18 cellular contexts compared by ENCODE assay signal in genomic region chr6:24554474-24554873, GRCh38. TPM values are rescaled to one million over a fixed set of nuclear protein-coding genes. Genes with fewer than 3 reads are reported as not detected.
DNase-seq lines count a peak whose midpoint lies in the region; ATAC-seq and TF ChIP-seq lines count a peak whose summit lies in the region.
"Had no signal": no experiment of that assay in that cellular context is flagged by ENCODE, and none has a peak within 500 bp of the region (broad histone marks: within the 10 kb centered on the region; RNA-seq: fewer than 3 reads in every experiment).

No MANE protein-coding gene starts in this region.

- intact Hi-C loops in natural killer cell (cut with micrococcal nuclease), result no loop called here

- no peaks in the 10 kb centered on the region for H3K4me1 Mint-ChIP-seq in natural killer cell

- H3K36me3 Mint-ChIP-seq in natural killer cell, result no peaks in the 10 kb centered on the region

- ATAC-seq in GM18858 (IDR thresholded peaks at IDR 0.05; ENCODE audit: unreplicated experiment) (peak; percentile 71), HG02884 (IDR thresholded peaks at IDR 0.05; ENCODE audit: unreplicated experiment) (peak; percentile 90), natural killer cell (no peak), GM21367 (IDR thresholded peaks at IDR 0.05; ENCODE audit: unreplicated experiment) (no peak)

- H3K36me3 ChIP-seq in GM06990 (ENCODE audit: control insufficient read depth, insufficient read depth, low read length) (no peaks in the 10 kb centered on the region), MM.1S (replicated peaks; ENCODE audit: insufficient read depth, low read length) (no peaks in the 10 kb centered on the region)

- no peaks in the 10 kb centered on the region for H3F3A ChIP-seq in MM.1S (ENCODE audit: insufficient read depth, low read length)

- H3K9me3 Mint-ChIP-seq in natural killer cell, result no peaks in the 10 kb centered on the region

- no peak for TF ChIP-seq CTCF in GM06990 (IDR thresholded peaks at IDR 0.05; ENCODE audit: insufficient read depth, low read length, poor library complexity, severe bottlenecking)
- no peak for TF ChIP-seq CTCF in MM.1S (IDR thresholded peaks at IDR 0.05; ENCODE audit: low read length)
- no peak for TF ChIP-seq CTCF in natural killer cell (IDR thresholded peaks at IDR 0.05)

- peak overlapping the region; percentile 60; the same call in 1 of the 2 replicates for H3K27ac ChIP-seq in MM.1S (ENCODE audit: low read length)
- H3K27ac ChIP-seq: SK-N-MC had no signal

- H3K4me1 ChIP-seq in MM.1S (ENCODE audit: low read length), result peaks cover 15% of the 10 kb centered on the region

- no peaks in the 10 kb centered on the region for H3K9me2 ChIP-seq in MM.1S (replicated peaks; ENCODE audit: insufficient read depth, low read length)

- H3K9ac ChIP-seq in MM.1S (ENCODE audit: low read length), result no peak overlapping the region

- H4K20me1 ChIP-seq in MM.1S (ENCODE audit: insufficient read depth, low read length), result no peaks in the 10 kb centered on the region

- H3K4me3 Mint-ChIP-seq in natural killer cell, result no peak overlapping the region

- H3K4me3 ChIP-seq in GM06990 (replicated peaks; ENCODE audit: low read depth, low read length), result no peak overlapping the region
- H3K4me3 ChIP-seq in MM.1S (ENCODE audit: low read length), result no peak overlapping the region
- H3K4me3 ChIP-seq: SK-N-MC had no signal

- no peaks in the 10 kb centered on the region for H3K9me3 ChIP-seq in MM.1S (replicated peaks; ENCODE audit: insufficient read depth, low read length)

- no peak overlapping the region for H3K27ac Mint-ChIP-seq in natural killer cell

- no peaks in the 10 kb centered on the region for H3K27me3 ChIP-seq in GM06990 (replicated peaks; ENCODE audit: control insufficient read depth, insufficient read depth, low read length)
- H3K27me3 ChIP-seq in MM.1S (replicated peaks; ENCODE audit: insufficient read depth, low read length), result no peaks in the 10 kb centered on the region

- H3K79me2 ChIP-seq in MM.1S (ENCODE audit: low read length), result no peaks in the 10 kb centered on the region

- peak overlapping the region; percentile 55; the same call in 1 of the 2 replicates for H3K4me2 ChIP-seq in MM.1S (ENCODE audit: low read depth, low read length)

- peaks cover 9 to 12% of the 10 kb centered on the region in 2 donors for H3K27me3 Mint-ChIP-seq in natural killer cell (ENCODE audit: low read depth in 2 of 2)

- no peak overlapping the region; the same call in 1 of the 2 replicates for H2AFZ ChIP-seq in MM.1S (ENCODE audit: low read length)

- DNase-seq in GM06990 (ENCODE audit: extremely low read depth, insufficient read length) (peak; percentile 20), MM.1S (peak; percentile 48), DMS79 (lab: John Stamatoyannopoulos, UW) (no peak), natural killer cell (no peak)
- DNase-seq in activated T-cell treated with anti-CD3 and anti-CD28 coated beads, Interleukin-2, amount 50 U/mL, for 48 hours, result no peak
- DNase-seq: C1 segment of cervical spinal cord, GDM1, IMR-90, Kasumi-1, NCI-H1105, NCI-H2029, NCI-H2227 treated with DMSO at 0.1 percent for 48 hours, NCI-H524, Right ventricle myocardium superior had no signal

RNA-seq across cellular contexts. Expression of gene ALDH5A1, which starts 59.7 kb away (rescaled TPM):
- total RNA-seq in natural killer cell, result 1 to 10 TPM; 4.8 to 7.5 (median 6.8) TPM

Comparison
In these comparisons a context has a peak if more than half of its experiments do, and no peak if none do; other contexts are left out.
1. DNase-seq: peak in GM06990 (single experiment) and MM.1S (single experiment); none in activated T-cell treated with anti-CD3 and anti-CD28 coated beads, Interleukin-2, amount 50 U/mL, for 48 hours (0 of 2), DMS79 (single experiment) and natural killer cell (single experiment).
2. ATAC-seq: peak in GM18858 (single experiment) and HG02884 (single experiment); none in natural killer cell (0 of 3) and GM21367 (single experiment).